ENCODE assay signal across 25 cellular contexts in genomic region chrX:44162964-44163475, GRCh38.
DNase-seq lines count a peak whose midpoint lies in the region; ATAC-seq lines count a peak whose summit lies in the region.
"Had no signal": no experiment of that assay in that cellular context is flagged by ENCODE, and none has a peak within 500 bp of the region (broad histone marks: within the 10 kb centered on the region; RNA-seq: fewer than 3 reads in every experiment).

No MANE protein-coding gene starts in this region.

- no peaks in the 10 kb centered on the region for H3K9me3 Mint-ChIP-seq in stimulated activated effector memory CD8-positive, alpha-beta T cell treated with anti-CD3 and anti-CD28 coated beads, Interleukin-12 subunit alpha, Interleukin-12 subunit beta, amount 100 ng/mL, for 72 hours
- H3K9me3 Mint-ChIP-seq: CD8-positive, alpha-beta T cell; IgD-negative memory B cell had no signal

- no peak for ATAC-seq in stimulated activated effector memory CD8-positive, alpha-beta T cell treated with anti-CD3 and anti-CD28 coated beads, Interleukin-12 subunit alpha, Interleukin-12 subunit beta, amount 100 ng/mL, for 72 hours
- ATAC-seq: CD8-positive, alpha-beta T cell; Right ventricle myocardium inferior had no signal

- H3K36me3 Mint-ChIP-seq in stimulated activated effector memory CD8-positive, alpha-beta T cell treated with anti-CD3 and anti-CD28 coated beads, Interleukin-12 subunit alpha, Interleukin-12 subunit beta, amount 100 ng/mL, for 72 hours, result no peaks in the 10 kb centered on the region
- H3K36me3 Mint-ChIP-seq: CD8-positive, alpha-beta T cell; IgD-negative memory B cell had no signal

- no peaks in the 10 kb centered on the region for H3K4me1 Mint-ChIP-seq in stimulated activated effector memory CD8-positive, alpha-beta T cell treated with anti-CD3 and anti-CD28 coated beads, Interleukin-12 subunit alpha, Interleukin-12 subunit beta, amount 100 ng/mL, for 72 hours
- H3K4me1 Mint-ChIP-seq: B cell, IgD-negative memory B cell had no signal

- no peak overlapping the region for H3K4me3 Mint-ChIP-seq in stimulated activated effector memory CD8-positive, alpha-beta T cell treated with anti-CD3 and anti-CD28 coated beads, Interleukin-12 subunit alpha, Interleukin-12 subunit beta, amount 100 ng/mL, for 72 hours
- H3K4me3 Mint-ChIP-seq: B cell; CD8-positive, alpha-beta T cell; IgD-negative memory B cell had no signal

- DNase-seq in NCI-H82 (lab: John Stamatoyannopoulos, UW), result peak; percentile 91
- DNase-seq in astrocyte of the hippocampus (ENCODE audit: low read depth, low spot score), result peak; percentile 4
- DNase-seq in myocyte (ENCODE audit: low read depth), result peak; percentile 6
- DNase-seq in OCI-M2 (lab: John Stamatoyannopoulos, UW; ENCODE audit: unreplicated experiment), result no peak
- DNase-seq in stimulated activated effector memory CD8-positive, alpha-beta T cell treated with anti-CD3 and anti-CD28 coated beads, Interleukin-12 subunit alpha, Interleukin-12 subunit beta, amount 100 ng/mL, for 72 hours (ENCODE audit: low spot score in 2 of 2), result no peak
- no peak for DNase-seq in epidermal melanocyte (ENCODE audit: insufficient read length, low spot score)
- DNase-seq in NCI-H1105 (lab: John Stamatoyannopoulos, UW), result no peak
- DNase-seq: CD8-positive, alpha-beta T cell; DND-41; HCEC 1CT; MM.1S; NCI-H1048; NCI-H1417 treated with DMSO at 0.1 percent for 48 hours; NCI-H1694 treated with DMSO at 0.1 percent for 48 hours; NCI-H2081 treated with DMSO at 0.1 percent for 48 hours; NCI-H2171; NCI-H226; NCI-H510A treated with DMSO at 0.1 percent for 48 hours; NCI-H748 treated with DMSO at 0.1 percent for 48 hours; NK-92 treated with Interleukin-12 subunit alpha and Interleukin-12 subunit beta, amount 100 ng/mL, for 24 hours; PC-9; SJCRH30 had no signal

- no peak overlapping the region for H3K27ac Mint-ChIP-seq in stimulated activated effector memory CD8-positive, alpha-beta T cell treated with anti-CD3 and anti-CD28 coated beads, Interleukin-12 subunit alpha, Interleukin-12 subunit beta, amount 100 ng/mL, for 72 hours
- H3K27ac Mint-ChIP-seq: B cell; CD8-positive, alpha-beta T cell; IgD-negative memory B cell had no signal

Comparison
In these comparisons a context has a peak if more than half of its experiments do, and no peak if none do; other contexts are left out.
1. DNase-seq: peak in NCI-H82 (single experiment), astrocyte of the hippocampus (single experiment) and myocyte (single experiment); none in OCI-M2 (single experiment), stimulated activated effector memory CD8-positive, alpha-beta T cell treated with anti-CD3 and anti-CD28 coated beads, Interleukin-12 subunit alpha, Interleukin-12 subunit beta, amount 100 ng/mL, for 72 hours (0 of 2), epidermal melanocyte (single experiment) and NCI-H1105 (single experiment).